In genomic region chr3:141499965-141500364, GRCh38 we compare ENCODE assay signal across 19 cellular contexts. TPM values are rescaled to one million over a fixed set of nuclear protein-coding genes. Genes with fewer than 3 reads are reported as not detected.
DNase-seq lines count a peak whose midpoint lies in the region; ATAC-seq and TF ChIP-seq lines count a peak whose summit lies in the region.
"Had no signal": no experiment of that assay in that cellular context is flagged by ENCODE, and none has a peak within 500 bp of the region (broad histone marks: within the 10 kb centered on the region; RNA-seq: fewer than 3 reads in every experiment).

No MANE protein-coding gene starts in this region.

- no peaks in the 10 kb centered on the region for H3K27me3 ChIP-seq in upper lobe of right lung
- H3K27me3 ChIP-seq: vagina had no signal

- H3K27ac Mint-ChIP-seq in activated naive CD4-positive, alpha-beta T cell treated with anti-CD3 and anti-CD28 coated beads for 36 hours, result peak overlapping the region; percentile 94
- peak overlapping the region; percentile 95 for H3K27ac Mint-ChIP-seq in T-helper 17 cell
- H3K27ac Mint-ChIP-seq in immature natural killer cell, result peak overlapping the region in 3 of 6 donors; percentile 97 to 99 (median 98)
- H3K27ac Mint-ChIP-seq: progenitor cell of endocrine pancreas had no signal

- H3K36me3 ChIP-seq in upper lobe of right lung, result no peaks in the 10 kb centered on the region
- H3K36me3 ChIP-seq: left ventricle myocardium inferior, vagina had no signal

- TF ChIP-seq CTCF in upper lobe of right lung (IDR thresholded peaks at IDR 0.05), result no peak

- intact Hi-C loops in activated naive CD4-positive, alpha-beta T cell treated with anti-CD3 and anti-CD28 coated beads for 36 hours (cut with micrococcal nuclease), result loop anchor here (1.0 to 5.0 kb wide), 9 partner anchors 13 to 947 kb away; partner anchors contain the start of genes RASA2 and XRN1
- intact Hi-C loops in upper lobe of right lung (cut with DNase I), result no loop called here

- no peaks in the 10 kb centered on the region for H3K4me1 ChIP-seq in upper lobe of right lung

- peaks cover 5% of the 10 kb centered on the region for H3K9me3 Mint-ChIP-seq in activated naive CD4-positive, alpha-beta T cell treated with anti-CD3 and anti-CD28 coated beads for 36 hours
- H3K9me3 Mint-ChIP-seq in immature natural killer cell, result no peaks in the 10 kb centered on the region

- H3K27me3 Mint-ChIP-seq in activated naive CD4-positive, alpha-beta T cell treated with anti-CD3 and anti-CD28 coated beads for 36 hours (ENCODE audit: low read depth), result no peaks in the 10 kb centered on the region
- H3K27me3 Mint-ChIP-seq in T-helper 17 cell (no peaks in the 10 kb centered on the region), immature natural killer cell (ENCODE audit: low read depth in 3 of 3) (peaks cover 6 to 13% (median 6%) of the 10 kb centered on the region in 3 donors)
- H3K27me3 Mint-ChIP-seq: progenitor cell of endocrine pancreas had no signal

- no peak for DNase-seq in activated naive CD4-positive, alpha-beta T cell treated with anti-CD3 and anti-CD28 coated beads for 36 hours
- no peak for DNase-seq in activated naive CD4-positive, alpha-beta T cell (lab: John Stamatoyannopoulos, UW)
- DNase-seq in T-helper 17 cell (no peak), immature natural killer cell (peak; percentile 43 to 54 (median 47)), upper lobe of right lung (no peak), hippocampal formation (lab: John Stamatoyannopoulos, UW) (no peak), HK-2 (ENCODE audit: unreplicated experiment) (no peak)
- DNase-seq: activated CD8-positive, alpha-beta memory T cell treated with anti-CD3 and anti-CD28 coated beads for 24 hours; cerebellar nuclear complex; foreskin fibroblast; KBM-7; left ventricle myocardium inferior; NCI-H1694; NCI-H446 treated with DMSO at 0.1 percent for 48 hours; T1000 had no signal

- H3K4me3 Mint-ChIP-seq in activated naive CD4-positive, alpha-beta T cell treated with anti-CD3 and anti-CD28 coated beads for 36 hours, result peak overlapping the region; percentile 48
- H3K4me3 Mint-ChIP-seq in T-helper 17 cell (peak overlapping the region; percentile 76), immature natural killer cell (peak overlapping the region; percentile 77 to 90 (median 86))

- H3K9me3 ChIP-seq in T-helper 17 cell (ENCODE audit: control insufficient read depth, low read length, poor library complexity, severe bottlenecking), result no peaks in the 10 kb centered on the region
- no peaks in the 10 kb centered on the region for H3K9me3 ChIP-seq in upper lobe of right lung
- H3K9me3 ChIP-seq: left ventricle myocardium inferior, vagina had no signal

- H3K4me3 ChIP-seq in upper lobe of right lung, result no peak overlapping the region
- H3K4me3 ChIP-seq: left ventricle myocardium inferior, smooth muscle cell, vagina had no signal

- H3K4me1 Mint-ChIP-seq in activated naive CD4-positive, alpha-beta T cell treated with anti-CD3 and anti-CD28 coated beads for 36 hours (ENCODE audit: low read depth), result peaks cover 62% of the 10 kb centered on the region
- H3K4me1 Mint-ChIP-seq in T-helper 17 cell (peaks cover 36% of the 10 kb centered on the region), immature natural killer cell (peaks cover 0 to 70% of the 10 kb centered on the region in 2 donors)

- H3K36me3 Mint-ChIP-seq in activated naive CD4-positive, alpha-beta T cell treated with anti-CD3 and anti-CD28 coated beads for 36 hours (ENCODE audit: low read depth), result peaks cover 14% of the 10 kb centered on the region
- H3K36me3 Mint-ChIP-seq in T-helper 17 cell (ENCODE audit: low read depth) (no peaks in the 10 kb centered on the region), immature natural killer cell (peaks cover 0 to 13% (median 7%) of the 10 kb centered on the region in 3 donors)

- no peak for ATAC-seq in T-helper 17 cell
- ATAC-seq in upper lobe of right lung, result no peak
- ATAC-seq in HG03469 (IDR thresholded peaks at IDR 0.05; ENCODE audit: unreplicated experiment), result no peak

- peak overlapping the region; percentile 52 for H3K27ac ChIP-seq in upper lobe of right lung
- H3K27ac ChIP-seq: left ventricle myocardium inferior, vagina had no signal

- CTCF ChIA-PET in activated naive CD4-positive, alpha-beta T cell treated with anti-CD3 and anti-CD28 coated beads for 36 hours (lab: Charles Lee), result interaction anchor here (1.5 to 3.8 kb wide), 6 partner anchors 12 to 60 kb away, joined by 3 to 12 read pairs (median 9); partner anchors contain the start of gene RASA2

RNA-seq across cellular contexts. Expression of gene RASA2, which starts 13.1 kb away (rescaled TPM):
- total RNA-seq in activated naive CD4-positive, alpha-beta T cell treated with anti-CD3 and anti-CD28 coated beads for 36 hours, result 10 to 100 TPM; 24.0 to 27.5 TPM
- total RNA-seq in T-helper 17 cell (10 to 100 TPM; 56.7 to 57.9 TPM), upper lobe of right lung (30.3 TPM)
- 10 to 100 TPM; 32.6 to 48.7 (median 45.9) TPM for polyA plus RNA-seq in immature natural killer cell

Comparison
In these comparisons a context has a peak if more than half of its experiments do, and no peak if none do; other contexts are left out.
1. DNase-seq: peak in immature natural killer cell (3 of 3); none in activated naive CD4-positive, alpha-beta T cell treated with anti-CD3 and anti-CD28 coated beads for 36 hours (single experiment), activated naive CD4-positive, alpha-beta T cell (0 of 4), T-helper 17 cell (0 of 3), upper lobe of right lung (single experiment), hippocampal formation (0 of 2) and HK-2 (single experiment).
2. Peak in every context shown above with its lines, with median percentiles within 50 percentile points of each other: H3K4me3 Mint-ChIP-seq.